Comparison of ENCODE assay signal across 18 cellular contexts in the genomic region with DNA sequence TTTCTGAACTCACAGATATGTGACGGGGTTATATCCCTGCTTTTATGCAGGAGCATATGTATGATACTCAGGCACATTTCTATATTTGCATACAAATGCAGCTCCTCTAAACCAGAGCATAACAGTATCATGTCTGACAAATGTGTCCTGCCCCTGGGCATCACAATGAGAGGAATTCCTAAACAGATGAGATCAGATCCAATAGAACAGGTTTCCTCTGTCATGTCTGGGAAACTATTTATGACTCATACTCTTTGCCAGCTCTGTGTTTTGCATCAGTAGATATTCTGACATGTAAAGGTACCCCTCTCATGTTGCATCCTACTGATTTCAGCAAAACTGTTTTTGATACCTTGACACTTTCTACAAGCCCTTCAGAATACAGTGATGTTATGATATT. TPM values are rescaled to one million over a fixed set of nuclear protein-coding genes. Genes with fewer than 3 reads are reported as not detected.
DNase-seq lines count a peak whose midpoint lies in the region; ATAC-seq and TF ChIP-seq lines count a peak whose summit lies in the region.
"Had no signal": no experiment of that assay in that cellular context is flagged by ENCODE, and none has a peak within 500 bp of the region (broad histone marks: within the 10 kb centered on the region; RNA-seq: fewer than 3 reads in every experiment).

No MANE protein-coding gene starts in this region.

- H3K4me1 Mint-ChIP-seq in stimulated activated effector memory CD8-positive, alpha-beta T cell treated with anti-CD3 and anti-CD28 coated beads, Interleukin-12 subunit alpha, Interleukin-12 subunit beta, amount 100 ng/mL, for 72 hours = no peaks in the 10 kb centered on the region
- H3K4me1 Mint-ChIP-seq: naive B cell; stimulated activated naive CD8-positive, alpha-beta T cell treated with anti-CD3 and anti-CD28 coated beads, Interleukin-15, amount 100 ng/mL, for 72 hours had no signal

- POLR2A ChIA-PET in PC-3 (lab: Charles Lee; ENCODE audit: unreplicated experiment) = interaction anchor here (0.6 kb wide), 1 partner anchor 189 kb away, joined by 3 read pairs; no protein-coding TSS in a partner anchor

- H3K4me3 Mint-ChIP-seq in stimulated activated effector memory CD8-positive, alpha-beta T cell treated with anti-CD3 and anti-CD28 coated beads, Interleukin-12 subunit alpha, Interleukin-12 subunit beta, amount 100 ng/mL, for 72 hours = no peak overlapping the region
- H3K4me3 Mint-ChIP-seq: naive B cell; stimulated activated naive CD8-positive, alpha-beta T cell treated with anti-CD3 and anti-CD28 coated beads, Interleukin-15, amount 100 ng/mL, for 72 hours had no signal

- CTCF ChIA-PET in PC-3 (lab: Charles Lee) = no interaction called here

- H2AFZ ChIP-seq in PC-3 (ENCODE audit: low read length) = no peak overlapping the region
- H2AFZ ChIP-seq: PC-9 had no signal

- H3K36me3 ChIP-seq in PC-3 (ENCODE audit: low read depth, low read length) = no peaks in the 10 kb centered on the region
- H3K36me3 ChIP-seq: prostate gland, vagina had no signal

- no peak overlapping the region for H3K27ac ChIP-seq in PC-3 (ENCODE audit: low read length)
- H3K27ac ChIP-seq: PC-9, prostate gland, vagina had no signal

- TF ChIP-seq CTCF in PC-3 (conservative IDR thresholded peaks at IDR 0.05; ENCODE audit: low read depth, low read length) = no peak

- no peak overlapping the region for H3K9ac ChIP-seq in PC-3 (ENCODE audit: low read length)

- H3K4me1 ChIP-seq in PC-3 (ENCODE audit: insufficient read depth, low read length) = peaks cover 21% of the 10 kb centered on the region
- H3K4me1 ChIP-seq: prostate gland, vagina had no signal

- no TSS peak for BruUV-seq in PC-3 (replicated peaks; lab: Mats Ljungman, UMichigan)

- DNase-seq in ELR (ENCODE audit: low read depth) (peak; percentile 71), PC-3 (peak; percentile 92), cerebellum (ENCODE audit: low spot score) (peak; percentile 21), kidney tubule cell (ENCODE audit: low spot score) (peak; percentile 91)
- no peak for DNase-seq in stimulated activated effector memory CD8-positive, alpha-beta T cell treated with anti-CD3 and anti-CD28 coated beads, Interleukin-12 subunit alpha, Interleukin-12 subunit beta, amount 100 ng/mL, for 72 hours (ENCODE audit: low spot score in 2 of 2)
- DNase-seq: activated effector memory CD4-positive, alpha-beta T cell treated with Interleukin-2 at 50 U/mL for 16 hours; GF-D8; naive B cell; NCI-H1694 treated with DMSO at 0.1 percent for 48 hours; stimulated activated naive CD8-positive, alpha-beta T cell treated with anti-CD3 and anti-CD28 coated beads, Interleukin-15, amount 100 ng/mL, for 72 hours had no signal

- ATAC-seq in PC-3 (peak; percentile 95), HG02870 (IDR thresholded peaks at IDR 0.05; ENCODE audit: unreplicated experiment) (no peak), HG02642 (IDR thresholded peaks at IDR 0.05; ENCODE audit: poor library complexity, unreplicated experiment) (no peak), HG03439 (IDR thresholded peaks at IDR 0.05; ENCODE audit: unreplicated experiment) (no peak)
- no peak for ATAC-seq in stimulated activated effector memory CD8-positive, alpha-beta T cell treated with anti-CD3 and anti-CD28 coated beads, Interleukin-12 subunit alpha, Interleukin-12 subunit beta, amount 100 ng/mL, for 72 hours
- ATAC-seq: stimulated activated naive CD8-positive, alpha-beta T cell treated with anti-CD3 and anti-CD28 coated beads, Interleukin-15, amount 100 ng/mL, for 72 hours had no signal

- no peaks in the 10 kb centered on the region for H3K9me3 ChIP-seq in PC-3 (ENCODE audit: low read length)
- H3K9me3 ChIP-seq: prostate gland, vagina had no signal

- no peaks in the 10 kb centered on the region for H3F3A ChIP-seq in PC-3 (ENCODE audit: low read length, unreplicated experiment)

- no peaks in the 10 kb centered on the region for H4K20me1 ChIP-seq in PC-3 (ENCODE audit: low read length)

- H3K9me2 ChIP-seq in PC-3 (replicated peaks; ENCODE audit: low read length) = no peaks in the 10 kb centered on the region

- no peaks in the 10 kb centered on the region for H3K36me3 Mint-ChIP-seq in stimulated activated effector memory CD8-positive, alpha-beta T cell treated with anti-CD3 and anti-CD28 coated beads, Interleukin-12 subunit alpha, Interleukin-12 subunit beta, amount 100 ng/mL, for 72 hours

- H3K4me3 ChIP-seq in PC-3 (ENCODE audit: low read length) = no peak overlapping the region
- H3K4me3 ChIP-seq: PC-9, prostate gland, vagina had no signal

- no peak overlapping the region for H3K27ac Mint-ChIP-seq in stimulated activated effector memory CD8-positive, alpha-beta T cell treated with anti-CD3 and anti-CD28 coated beads, Interleukin-12 subunit alpha, Interleukin-12 subunit beta, amount 100 ng/mL, for 72 hours
- H3K27ac Mint-ChIP-seq: naive B cell; stimulated activated naive CD8-positive, alpha-beta T cell treated with anti-CD3 and anti-CD28 coated beads, Interleukin-15, amount 100 ng/mL, for 72 hours had no signal

- intact Hi-C loops in PC-3 (cut with micrococcal nuclease) = loop anchor here (1.0 to 5.0 kb wide), 2 partner anchors 34 to 161 kb away; no protein-coding TSS in a partner anchor

- H3K4me2 ChIP-seq in PC-3 (ENCODE audit: low read length) = 0 out of 2 replicates have a peak overlapping the region, but pooled peaks have one; percentile 31
- H3K4me2 ChIP-seq: PC-9 had no signal

- no peaks in the 10 kb centered on the region for H3K9me3 Mint-ChIP-seq in stimulated activated effector memory CD8-positive, alpha-beta T cell treated with anti-CD3 and anti-CD28 coated beads, Interleukin-12 subunit alpha, Interleukin-12 subunit beta, amount 100 ng/mL, for 72 hours

- H3K27me3 ChIP-seq in PC-3 (ENCODE audit: low read length) = no peaks in the 10 kb centered on the region
- H3K27me3 ChIP-seq: vagina had no signal

- no peaks in the 10 kb centered on the region for H3K79me2 ChIP-seq in PC-3 (ENCODE audit: low read length)

RNA-seq across cellular contexts. Expression of gene SYT9, which starts 29.4 kb away (rescaled TPM):
- total RNA-seq in PC-3 (2014; rRNA removed) = 6.3 and 7.4 TPM in 2 replicates
- total RNA-seq in cerebellum = 20.7 TPM
- total RNA-seq: fibroblast of lung; PC-9; T-helper 1 cell treated with Interleukin-12 subunit alpha and Interleukin-12 subunit beta and Interleukin-4 antibody, amounts not matched to agents 30 ng/mL and 1 ng/mL, for 36 hours had no signal

Comparison
In these comparisons a context has a peak if more than half of its experiments do, and no peak if none do; other contexts are left out.
1. DNase-seq: peak in ELR (single experiment), PC-3 (single experiment), cerebellum (single experiment) and kidney tubule cell (single experiment); none in stimulated activated effector memory CD8-positive, alpha-beta T cell treated with anti-CD3 and anti-CD28 coated beads, Interleukin-12 subunit alpha, Interleukin-12 subunit beta, amount 100 ng/mL, for 72 hours (0 of 2).